Comparison of ENCODE assay signal across 30 cellular contexts in genomic region chr12:79370021-79370420, GRCh38.
"Had no signal": no experiment of that assay in that cellular context is flagged by ENCODE, and none has a peak within 500 bp of the region (broad histone marks: within the 10 kb centered on the region; RNA-seq: fewer than 3 reads in every experiment).

No MANE protein-coding gene starts in this region.

- H3K27ac Mint-ChIP-seq: dendritic cell treated with granulocyte-macrophage colony-stimulating factor and Interleukin-4, amounts not matched to agents 40 ng/mL and 50 ng/mL, for 4 days; effector memory CD8-positive, alpha-beta T cell; immature natural killer cell; memory B cell; naive thymus-derived CD4-positive, alpha-beta T cell; nephron progenitor cell; stimulated activated naive CD8-positive, alpha-beta T cell treated with anti-CD3 and anti-CD28 coated beads, Interleukin-15, amount 100 ng/mL, for 72 hours had no signal

- H3K9me3 ChIP-seq: colonic mucosa, esophagus squamous epithelium, prostate gland, right atrium auricular region, suprapubic skin, transverse colon, upper lobe of right lung, uterus had no signal

- FAIRE-seq: endometrium, frontal cortex, keratinocyte had no signal

- H3K4me1 Mint-ChIP-seq: immature natural killer cell; memory B cell; naive thymus-derived CD4-positive, alpha-beta T cell; stimulated activated naive CD8-positive, alpha-beta T cell treated with anti-CD3 and anti-CD28 coated beads, Interleukin-15, amount 100 ng/mL, for 72 hours had no signal

- H3K9me3 Mint-ChIP-seq: dendritic cell treated with granulocyte-macrophage colony-stimulating factor and Interleukin-4, amounts not matched to agents 40 ng/mL and 50 ng/mL, for 4 days; memory B cell; nephron progenitor cell; stimulated activated naive CD8-positive, alpha-beta T cell treated with anti-CD3 and anti-CD28 coated beads, Interleukin-15, amount 100 ng/mL, for 72 hours had no signal

- H3K27me3 ChIP-seq: colonic mucosa, esophagus squamous epithelium, right atrium auricular region, suprapubic skin, transverse colon, upper lobe of right lung, uterus had no signal

- H3K4me3 Mint-ChIP-seq: dendritic cell treated with granulocyte-macrophage colony-stimulating factor and Interleukin-4, amounts not matched to agents 40 ng/mL and 50 ng/mL, for 4 days; effector memory CD8-positive, alpha-beta T cell; immature natural killer cell; memory B cell; naive thymus-derived CD4-positive, alpha-beta T cell; nephron progenitor cell; stimulated activated naive CD8-positive, alpha-beta T cell treated with anti-CD3 and anti-CD28 coated beads, Interleukin-15, amount 100 ng/mL, for 72 hours had no signal

- H3K36me3 ChIP-seq: colonic mucosa, esophagus squamous epithelium, prostate gland, right atrium auricular region, suprapubic skin, transverse colon, upper lobe of right lung, uterus had no signal

- H3K4me1 ChIP-seq: colonic mucosa, prostate gland, right atrium auricular region, transverse colon, upper lobe of right lung, uterus had no signal

- H3K27ac ChIP-seq: colonic mucosa, esophagus squamous epithelium, prostate gland, right atrium auricular region, suprapubic skin, transverse colon, upper lobe of right lung, uterus had no signal

- DNase-seq: colonic mucosa; effector memory CD8-positive, alpha-beta T cell; erythroblast; esophagus squamous epithelium; hypothalamus; immature natural killer cell; left ventricle myocardium superior; midbrain; naive thymus-derived CD4-positive, alpha-beta T cell; nephron progenitor cell; nucleus accumbens; stimulated activated CD4-positive, alpha-beta T cell treated with anti-CD3 and anti-CD28 coated beads, Interleukin-12 subunit alpha, Interleukin-12 subunit beta, amount 100 ng/mL, for 4 hours; stimulated activated CD4-positive, alpha-beta T cell treated with anti-CD3 and anti-CD28 coated beads, Interleukin-1b, Interleukin-23, amount 100 ng/mL, for 48 hours; stimulated activated CD4-positive, alpha-beta T cell treated with anti-CD3 and anti-CD28 coated beads, Interleukin-4, amount 100 ng/mL, for 1 hour; stimulated activated CD8-positive, alpha-beta memory T cell treated with anti-CD3 and anti-CD28 coated beads, Interleukin-4, amount 100 ng/mL, for 48 hours; stimulated activated naive CD4-positive, alpha-beta T cell; stimulated activated naive CD8-positive, alpha-beta T cell treated with anti-CD3 and anti-CD28 coated beads, Interleukin-15, amount 100 ng/mL, for 72 hours; transverse colon; upper lobe of right lung; uterus had no signal

- H3K27me3 Mint-ChIP-seq: dendritic cell treated with granulocyte-macrophage colony-stimulating factor and Interleukin-4, amounts not matched to agents 40 ng/mL and 50 ng/mL, for 4 days; effector memory CD8-positive, alpha-beta T cell; memory B cell; naive thymus-derived CD4-positive, alpha-beta T cell; stimulated activated naive CD8-positive, alpha-beta T cell treated with anti-CD3 and anti-CD28 coated beads, Interleukin-15, amount 100 ng/mL, for 72 hours had no signal

- H3K4me2 ChIP-seq: smooth muscle cell had no signal

- H3K4me3 ChIP-seq: colonic mucosa, esophagus squamous epithelium, lung, prostate gland, right atrium auricular region, smooth muscle cell, suprapubic skin, transverse colon, upper lobe of right lung, uterus had no signal

- H3K36me3 Mint-ChIP-seq: immature natural killer cell; memory B cell; naive thymus-derived CD4-positive, alpha-beta T cell had no signal
